10 cellular contexts compared by ENCODE assay signal in the genomic region with DNA sequence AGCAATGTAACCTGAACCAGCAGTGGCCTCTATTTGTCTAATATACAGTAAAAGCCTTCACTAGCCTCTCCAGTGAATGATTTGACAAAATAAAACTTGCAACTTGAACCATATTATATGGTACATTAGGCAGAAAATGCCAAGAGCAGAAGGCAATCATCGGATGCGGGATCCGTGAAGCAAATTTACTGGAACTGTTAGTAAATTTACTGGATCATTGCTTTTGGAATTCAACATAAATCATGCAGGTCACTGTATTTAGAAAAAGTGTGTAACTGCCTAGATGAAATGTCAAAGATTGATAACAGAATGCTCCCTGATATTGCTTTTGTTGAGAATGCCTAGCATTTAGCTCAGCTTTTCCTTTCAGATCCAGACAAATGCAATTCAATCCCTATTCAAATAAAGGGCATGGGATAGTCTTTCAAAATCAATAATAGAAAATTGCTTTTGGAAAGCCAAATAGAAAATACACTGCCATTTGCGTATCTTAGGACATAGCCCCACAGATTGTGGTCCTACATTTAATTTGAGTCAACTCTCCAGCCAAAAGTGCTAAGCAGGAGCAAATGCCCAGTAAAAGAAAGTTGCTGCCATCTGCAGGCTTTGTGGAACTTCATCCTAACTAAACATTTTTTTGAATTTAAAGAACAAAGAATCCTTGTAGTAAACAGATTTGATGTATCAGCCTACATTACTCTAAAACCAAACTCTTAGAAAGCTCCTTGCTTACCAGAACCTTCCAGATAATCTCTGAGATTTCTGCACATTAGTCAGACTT.
DNase-seq lines count a peak whose midpoint lies in the region; ATAC-seq, FAIRE-seq and TF ChIP-seq lines count a peak whose summit lies in the region.
"Had no signal": no experiment of that assay in that cellular context is flagged by ENCODE, and none has a peak within 500 bp of the region (broad histone marks: within the 10 kb centered on the region; RNA-seq: fewer than 3 reads in every experiment).

No MANE protein-coding gene starts in this region.

- intact Hi-C loops in A673 (cut with micrococcal nuclease; ENCODE audit: unreplicated experiment) (loop anchor here (5.0 to 10.0 kb wide), 2 partner anchors 435 to 858 kb away; no protein-coding TSS in a partner anchor), esophagus squamous epithelium (cut with DNase I) (no loop called here)

- no peak for FAIRE-seq in H54 (lab: Jason Lieb, UNC)
- no peak for FAIRE-seq in GM19239 (lab: Jason Lieb, UNC)

- H3K9me3 ChIP-seq in A673 (ENCODE audit: low read depth, low read length, poor library complexity, severe bottlenecking) (no peaks in the 10 kb centered on the region), esophagus squamous epithelium (no peaks in the 10 kb centered on the region)
- H3K9me3 ChIP-seq: thoracic aorta had no signal

- peaks cover 24% of the 10 kb centered on the region for H3K4me1 ChIP-seq in A673 (ENCODE audit: insufficient read depth, low read length, poor library complexity, severe bottlenecking)
- H3K4me1 ChIP-seq in esophagus squamous epithelium, result no peaks in the 10 kb centered on the region

- POLR2A ChIA-PET in A673 (lab: Charles Lee; ENCODE audit: low non-redundant PET), result no interaction called here

- ATAC-seq in GM21619 (IDR thresholded peaks at IDR 0.05; ENCODE audit: unreplicated experiment), result no peak

- BruUV-seq in A673 (replicated peaks; lab: Mats Ljungman, UMichigan), result no TSS peak

- H3K27ac ChIP-seq in A673 (ENCODE audit: low read depth, low read length, poor library complexity, severe bottlenecking), result no peak overlapping the region
- H3K27ac ChIP-seq in esophagus squamous epithelium, result no peak overlapping the region
- H3K27ac ChIP-seq: thoracic aorta had no signal

- TF ChIP-seq CTCF in A673 (conservative IDR thresholded peaks at IDR 0.05; ENCODE audit: low read depth, low read length), result peak; percentile 56
- no peak for TF ChIP-seq CTCF in esophagus squamous epithelium (IDR thresholded peaks at IDR 0.05)

- CTCF ChIA-PET in A673 (lab: Charles Lee), result no interaction called here

- TF ChIP-seq POLR2A in H54 (IDR thresholded peaks at IDR 0.05; ENCODE audit: low read depth, low read length) (no peak), esophagus squamous epithelium (IDR thresholded peaks at IDR 0.05) (no peak)

- 88 to 91% methylated on average over 4 of the region's 4 CpGs for WGBS in esophagus squamous epithelium, 2 donors

- DNase-seq in A673 (ENCODE audit: low spot score) (peak; percentile 51), HCEC 1CT (peak; percentile 49), SK-N-DZ (ENCODE audit: low spot score) (peak; percentile 3), globus pallidus (ENCODE audit: low spot score) (peak; percentile 40), H54 (ENCODE audit: insufficient read length, low spot score) (no peak), GM19239 (ENCODE audit: insufficient read length, low spot score) (no peak), esophagus squamous epithelium (lab: John Stamatoyannopoulos, UW) (no peak)
- DNase-seq: activated CD4-positive, alpha-beta T cell treated with anti-CD3 and anti-CD28 coated beads for 48 hours had no signal

- H3K4me3 ChIP-seq in A673 (ENCODE audit: low read depth, low read length, poor library complexity, severe bottlenecking) (no peak overlapping the region), esophagus squamous epithelium (no peak overlapping the region)
- H3K4me3 ChIP-seq: thoracic aorta had no signal

- H3K36me3 ChIP-seq in A673 (ENCODE audit: insufficient read depth, low read length, poor library complexity, severe bottlenecking), result no peaks in the 10 kb centered on the region
- H3K36me3 ChIP-seq in esophagus squamous epithelium, result no peaks in the 10 kb centered on the region
- H3K36me3 ChIP-seq: thoracic aorta had no signal

- H3K27me3 ChIP-seq in A673 (replicated peaks; ENCODE audit: insufficient read depth, low read depth, low read length, poor library complexity) (no peaks in the 10 kb centered on the region), esophagus squamous epithelium (no peaks in the 10 kb centered on the region)

Comparison
In these comparisons a context has a peak if more than half of its experiments do, and no peak if none do; other contexts are left out.
1. DNase-seq: peak in A673 (single experiment), HCEC 1CT (single experiment), SK-N-DZ (single experiment) and globus pallidus (single experiment); none in H54 (single experiment), GM19239 (single experiment) and esophagus squamous epithelium (single experiment).